Comparison of ENCODE assay signal across 16 cellular contexts in genomic region chr4:10743357-10743756, GRCh38. TPM values are rescaled to one million over a fixed set of nuclear protein-coding genes. Genes with fewer than 3 reads are reported as not detected.
A peak's percentile ranks its signal among the peaks of the same experiment; 100 is the strongest.
DNase-seq lines count a peak whose midpoint lies in the region; ATAC-seq, FAIRE-seq and TF ChIP-seq lines count a peak whose summit lies in the region.
"Had no signal": no experiment of that assay in that cellular context is flagged by ENCODE, and none has a peak within 500 bp of the region (broad histone marks: within the 10 kb centered on the region; RNA-seq: fewer than 3 reads in every experiment).

No MANE protein-coding gene starts in this region.

- H3K27me3 Mint-ChIP-seq in CD14-positive monocyte (ENCODE audit: low read depth in 3 of 3) = peaks cover 0 to 2% (median 2%) of the 10 kb centered on the region in 3 donors

- no peak overlapping the region for H3K4me3 ChIP-seq in breast epithelium
- H3K4me3 ChIP-seq: body of pancreas, prostate gland had no signal

- no peaks in the 10 kb centered on the region for H3K27me3 ChIP-seq in breast epithelium
- H3K27me3 ChIP-seq: body of pancreas had no signal

- H3K27ac Mint-ChIP-seq in CD14-positive monocyte = no peak overlapping the region
- H3K27ac Mint-ChIP-seq: activated T-helper 1 cell treated with anti-CD3 and anti-CD28 coated beads, Interleukin-12 subunit alpha, Interleukin-12 subunit beta, Interleukin-2, Interleukin-4 antibody, amounts not matched to agents 30 ng/mL and 10 ng/mL and 1 ng/mL, durations not matched to agents 14 hours and 24 hours and 36 hours had no signal

- TF ChIP-seq POLR2A in GM12892 (IDR thresholded peaks at IDR 0.05; ENCODE audit: low read depth, low read length) (no peak), breast epithelium (IDR thresholded peaks at IDR 0.05) (no peak)

- ATAC-seq in GM19438 (IDR thresholded peaks at IDR 0.05; ENCODE audit: low read depth, unreplicated experiment) (peak; percentile 70), HG02763 (IDR thresholded peaks at IDR 0.05; ENCODE audit: unreplicated experiment) (peak; percentile 50), HG03432 (IDR thresholded peaks at IDR 0.05; ENCODE audit: unreplicated experiment) (peak; percentile 75)
- ATAC-seq: body of pancreas had no signal

- DNase-seq in GM12892 (ENCODE audit: insufficient read length) = no peak
- no peak for DNase-seq in COLO668 (lab: John Stamatoyannopoulos, UW; ENCODE audit: unreplicated experiment)
- no peak for DNase-seq in CD14-positive monocyte (ENCODE audit: low spot score)
- no peak for DNase-seq in breast epithelium (ENCODE audit: low spot score in 2 of 2)
- DNase-seq in SKM-1 (lab: John Stamatoyannopoulos, UW; ENCODE audit: unreplicated experiment) = no peak
- DNase-seq: body of pancreas; GDM1; NCI-H226; stimulated activated CD4-positive, alpha-beta T cell treated with anti-CD3 and anti-CD28 coated beads, Interleukin-2, amount 100 ng/mL, for 48 hours had no signal

- H3K4me1 Mint-ChIP-seq in CD14-positive monocyte = no peaks in the 10 kb centered on the region

- no peaks in the 10 kb centered on the region for H3K9me3 ChIP-seq in breast epithelium
- H3K9me3 ChIP-seq: body of pancreas, prostate gland had no signal

- H3K36me3 Mint-ChIP-seq in CD14-positive monocyte = no peaks in the 10 kb centered on the region

- FAIRE-seq in GM12892 (lab: Jason Lieb, UNC) = peak; percentile 92
- FAIRE-seq: endothelial cell of umbilical vein had no signal

- TF ChIP-seq CTCF in CD14-positive monocyte (IDR thresholded peaks at IDR 0.05) (no peak), breast epithelium (IDR thresholded peaks at IDR 0.05) (no peak)

- H3K27ac ChIP-seq in breast epithelium = no peak overlapping the region
- H3K27ac ChIP-seq: body of pancreas, prostate gland had no signal

- H3K36me3 ChIP-seq in breast epithelium = no peaks in the 10 kb centered on the region
- H3K36me3 ChIP-seq: prostate gland had no signal

- no peak overlapping the region for H3K4me3 Mint-ChIP-seq in CD14-positive monocyte
- H3K4me3 Mint-ChIP-seq: activated T-helper 1 cell treated with anti-CD3 and anti-CD28 coated beads, Interleukin-12 subunit alpha, Interleukin-12 subunit beta, Interleukin-2, Interleukin-4 antibody, amounts not matched to agents 30 ng/mL and 10 ng/mL and 1 ng/mL, durations not matched to agents 14 hours and 24 hours and 36 hours had no signal

- H3K4me1 ChIP-seq in breast epithelium = no peaks in the 10 kb centered on the region
- H3K4me1 ChIP-seq: body of pancreas, prostate gland had no signal

- intact Hi-C loops in CD14-positive monocyte (cut with micrococcal nuclease) (no loop called here), breast epithelium (cut with DNase I; ENCODE audit: low total_unique reads) (no loop called here)

- no peaks in the 10 kb centered on the region for H3K9me3 Mint-ChIP-seq in CD14-positive monocyte

RNA-seq across cellular contexts. Expression of gene CLNK, which starts 58.8 kb away (rescaled TPM):
- 5.8 TPM for polyA plus RNA-seq in GM12892 (2012; ENCODE audit: missing spikeins)
- not detected for polyA plus RNA-seq in CD14-positive monocyte
- under 1 TPM in 1 of 3 donors, not detected in 2; under 0.01 TPM for total RNA-seq in breast epithelium
- total RNA-seq: endothelial cell of umbilical vein, M059J, prostate gland had no signal
- polyA plus RNA-seq: endothelial cell of umbilical vein had no signal
